1 cellular context compared by ENCODE assay signal in genomic region chr19:17510220-17510993, GRCh38.
TF ChIP-seq lines count a peak whose summit lies in the region.

No MANE protein-coding gene starts in this region.

TF ChIP-seq in IMR-90, 13 proteins besides CTCF, POLR2A, EP300 and RAD21 (continued from another document):
- no peak for TF ChIP-seq ELK1 (IDR thresholded peaks at IDR 0.05; ENCODE audit: borderline replicate concordance, low read depth, low read length)
- no peak for TF ChIP-seq CHD1 (IDR thresholded peaks at IDR 0.05; ENCODE audit: low read depth, low read length)
- no peak for TF ChIP-seq SMC3 (IDR thresholded peaks at IDR 0.05; ENCODE audit: low read depth, low read length)
